ENCODE assay signal across 11 cellular contexts in genomic region chr18:36610716-36611115, GRCh38.
"Had no signal": no experiment of that assay in that cellular context is flagged by ENCODE, and none has a peak within 500 bp of the region (broad histone marks: within the 10 kb centered on the region; RNA-seq: fewer than 3 reads in every experiment).

No MANE protein-coding gene starts in this region.

- H3K36me3 Mint-ChIP-seq: naive thymus-derived CD4-positive, alpha-beta T cell; stimulated activated naive B cell treated with anti-CD40 and anti-IgM and Interleukin-4, amounts not matched to agents 10 μg/mL and 1 μg/mL and 100 μg/mL, for 72 hours had no signal

- H3K4me1 ChIP-seq: gastrocnemius medialis, lower lobe of right lung, psoas muscle, transverse colon had no signal

- H3K27ac ChIP-seq: gastrocnemius medialis, lower lobe of right lung, psoas muscle, transverse colon had no signal

- H3K4me1 Mint-ChIP-seq: activated CD4-positive, alpha-beta memory T cell treated with anti-CD3 and anti-CD28 coated beads, Interleukin-2, amount 10 ng/mL, durations not matched to agents 7 days and 5 days; naive thymus-derived CD4-positive, alpha-beta T cell; stimulated activated naive B cell treated with anti-CD40 and anti-IgM and Interleukin-4, amounts not matched to agents 10 μg/mL and 1 μg/mL and 100 μg/mL, for 72 hours had no signal

- H3K9me3 Mint-ChIP-seq: activated CD4-positive, alpha-beta memory T cell treated with anti-CD3 and anti-CD28 coated beads, Interleukin-2, amount 10 ng/mL, durations not matched to agents 7 days and 5 days; activated naive CD4-positive, alpha-beta T cell treated with anti-CD3 and anti-CD28 coated beads for 36 hours; stimulated activated naive B cell treated with anti-CD40 and anti-IgM and Interleukin-4, amounts not matched to agents 10 μg/mL and 1 μg/mL and 100 μg/mL, for 72 hours had no signal

- H3K4me3 Mint-ChIP-seq: activated CD4-positive, alpha-beta memory T cell treated with anti-CD3 and anti-CD28 coated beads, Interleukin-2, amount 10 ng/mL, durations not matched to agents 7 days and 5 days; activated naive CD4-positive, alpha-beta T cell treated with anti-CD3 and anti-CD28 coated beads for 36 hours; naive thymus-derived CD4-positive, alpha-beta T cell; stimulated activated naive B cell treated with anti-CD40 and anti-IgM and Interleukin-4, amounts not matched to agents 10 μg/mL and 1 μg/mL and 100 μg/mL, for 72 hours had no signal

- H3K36me3 ChIP-seq: gastrocnemius medialis, lower lobe of right lung, transverse colon had no signal

- H3K27ac Mint-ChIP-seq: activated CD4-positive, alpha-beta memory T cell treated with anti-CD3 and anti-CD28 coated beads, Interleukin-2, amount 10 ng/mL, durations not matched to agents 7 days and 5 days; activated naive CD4-positive, alpha-beta T cell treated with anti-CD3 and anti-CD28 coated beads for 36 hours; naive thymus-derived CD4-positive, alpha-beta T cell; stimulated activated naive B cell treated with anti-CD40 and anti-IgM and Interleukin-4, amounts not matched to agents 10 μg/mL and 1 μg/mL and 100 μg/mL, for 72 hours had no signal

- H3K27me3 Mint-ChIP-seq: activated CD4-positive, alpha-beta memory T cell treated with anti-CD3 and anti-CD28 coated beads, Interleukin-2, amount 10 ng/mL, durations not matched to agents 7 days and 5 days; naive thymus-derived CD4-positive, alpha-beta T cell; stimulated activated naive B cell treated with anti-CD40 and anti-IgM and Interleukin-4, amounts not matched to agents 10 μg/mL and 1 μg/mL and 100 μg/mL, for 72 hours had no signal

- DNase-seq: activated CD4-positive, alpha-beta memory T cell treated with anti-CD3 and anti-CD28 coated beads, Interleukin-2, amount 10 ng/mL, durations not matched to agents 7 days and 5 days; activated naive CD4-positive, alpha-beta T cell treated with anti-CD3 and anti-CD28 coated beads for 36 hours; activated T-cell treated with anti-CD3 and anti-CD28 coated beads, Interleukin-2, amount 50 U/mL, for 48 hours; gastrocnemius medialis; lower lobe of right lung; naive thymus-derived CD4-positive, alpha-beta T cell; nucleus accumbens; psoas muscle; stimulated activated CD4-positive, alpha-beta T cell treated with anti-CD3 and anti-CD28 coated beads, Interleukin-2, amount 100 ng/mL, for 24 hours; stimulated activated naive B cell treated with anti-CD40 and anti-IgM and Interleukin-4, amounts not matched to agents 10 μg/mL and 1 μg/mL and 100 μg/mL, for 72 hours; transverse colon had no signal

- H3K9me3 ChIP-seq: gastrocnemius medialis, lower lobe of right lung, psoas muscle, transverse colon had no signal

- H3K4me3 ChIP-seq: gastrocnemius medialis, lower lobe of right lung, psoas muscle, transverse colon had no signal

- H3K27me3 ChIP-seq: gastrocnemius medialis, transverse colon had no signal
